Comparison of ENCODE assay signal across 29 cellular contexts in genomic region chr1:214233856-214234634, GRCh38. TPM values are rescaled to one million over a fixed set of nuclear protein-coding genes. Genes with fewer than 3 reads are reported as not detected.
DNase-seq lines count a peak whose midpoint lies in the region; ATAC-seq and TF ChIP-seq lines count a peak whose summit lies in the region.
"Had no signal": no experiment of that assay in that cellular context is flagged by ENCODE, and none has a peak within 500 bp of the region (broad histone marks: within the 10 kb centered on the region; RNA-seq: fewer than 3 reads in every experiment).

No MANE protein-coding gene starts in this region.

- DNase-seq in NCI-H2107 treated with DMSO at 0.1 percent for 48 hours (lab: John Stamatoyannopoulos, UW; ENCODE audit: unreplicated experiment) (peak; percentile 88), NCI-H2107 (lab: John Stamatoyannopoulos, UW) (no peak), Caco-2 (peak in 1 of 2 experiments; percentile 40), NCI-H2081 treated with DMSO at 0.1 percent for 48 hours (lab: John Stamatoyannopoulos, UW) (peak; percentile 96), right cardiac atrium (no peak), right lobe of liver (no peak)
- no peak for DNase-seq in activated T-cell treated with anti-CD3 and anti-CD28 coated beads, Interleukin-2, amount 50 U/mL, for 4 hours
- DNase-seq in effector memory CD8-positive, alpha-beta T cell: no peak
- DNase-seq: activated CD4-positive, alpha-beta T cell treated with anti-CD3 and anti-CD28 coated beads, Interleukin-2, amount 50 U/mL, for 1 hour; activated CD4-positive, CD25-positive, alpha-beta regulatory T cell; activated gamma-delta T cell treated with Interleukin-2 at 50 U/mL for 16 hours; activated naive CD8-positive, alpha-beta T cell treated with anti-CD3 and anti-CD28 coated beads, Interleukin-2, amount 10 ng/mL, durations not matched to agents 7 days and 5 days; activated T-cell treated with anti-CD3 and anti-CD28 coated beads, Interleukin-2, amount 50 U/mL, for 48 hours; CD4-positive, alpha-beta memory T cell; effector CD4-positive, alpha-beta T cell; GOT3; immature natural killer cell; left colon; NCI-H82; nephron progenitor cell; ovary; RPMI8226; small intestine; stimulated activated naive CD4-positive, alpha-beta T cell had no signal

- H3K9me3 Mint-ChIP-seq in Caco-2 (ENCODE audit: unreplicated experiment): no peaks in the 10 kb centered on the region
- H3K9me3 Mint-ChIP-seq in activated T-cell treated with anti-CD3 and anti-CD28 coated beads, Interleukin-2, amount 50 U/mL, for 4 hours: no peaks in the 10 kb centered on the region
- no peaks in the 10 kb centered on the region for H3K9me3 Mint-ChIP-seq in effector memory CD8-positive, alpha-beta T cell
- H3K9me3 Mint-ChIP-seq: activated naive CD8-positive, alpha-beta T cell treated with anti-CD3 and anti-CD28 coated beads, Interleukin-2, amount 10 ng/mL, durations not matched to agents 7 days and 5 days; CD4-positive, alpha-beta memory T cell; immature natural killer cell; memory B cell; nephron progenitor cell had no signal

- H3K36me3 Mint-ChIP-seq in Caco-2 (ENCODE audit: insufficient read depth, unreplicated experiment): no peaks in the 10 kb centered on the region
- no peaks in the 10 kb centered on the region for H3K36me3 Mint-ChIP-seq in activated T-cell treated with anti-CD3 and anti-CD28 coated beads, Interleukin-2, amount 50 U/mL, for 4 hours (ENCODE audit: insufficient read depth)
- H3K36me3 Mint-ChIP-seq in effector memory CD8-positive, alpha-beta T cell (ENCODE audit: insufficient read depth): no peaks in the 10 kb centered on the region
- H3K36me3 Mint-ChIP-seq: activated naive CD8-positive, alpha-beta T cell treated with anti-CD3 and anti-CD28 coated beads, Interleukin-2, amount 10 ng/mL, durations not matched to agents 7 days and 5 days; CD4-positive, alpha-beta memory T cell; immature natural killer cell; memory B cell had no signal

- peak overlapping the region; percentile 17 for H3K4me3 Mint-ChIP-seq in Caco-2 (ENCODE audit: unreplicated experiment)
- no peak overlapping the region for H3K4me3 Mint-ChIP-seq in activated T-cell treated with anti-CD3 and anti-CD28 coated beads, Interleukin-2, amount 50 U/mL, for 4 hours
- H3K4me3 Mint-ChIP-seq in effector memory CD8-positive, alpha-beta T cell: no peak overlapping the region
- H3K4me3 Mint-ChIP-seq: activated naive CD8-positive, alpha-beta T cell treated with anti-CD3 and anti-CD28 coated beads, Interleukin-2, amount 10 ng/mL, durations not matched to agents 7 days and 5 days; CD4-positive, alpha-beta memory T cell; immature natural killer cell; memory B cell; nephron progenitor cell had no signal

- POLR2A ChIA-PET in Caco-2 (lab: Charles Lee): no interaction called here

- H3K36me3 ChIP-seq in Caco-2 (ENCODE audit: control insufficient read depth, insufficient read depth, low read length): no peaks in the 10 kb centered on the region
- no peaks in the 10 kb centered on the region for H3K36me3 ChIP-seq in right lobe of liver
- H3K36me3 ChIP-seq: ascending aorta, ovary, suprapubic skin had no signal

- intact Hi-C loops in Caco-2 (cut with micrococcal nuclease; ENCODE audit: unreplicated experiment) (loop anchor here (1.0 kb wide), 1 partner anchor 18 kb away; no protein-coding TSS in a partner anchor), right cardiac atrium (cut with DNase I) (no loop called here), right lobe of liver (cut with DNase I) (no loop called here)

- H3K4me1 ChIP-seq in Caco-2 (peaks cover 14% of the 10 kb centered on the region), right cardiac atrium (ENCODE audit: control insufficient read depth, insufficient read depth, low read length) (no peaks in the 10 kb centered on the region), right lobe of liver (no peaks in the 10 kb centered on the region)
- H3K4me1 ChIP-seq: A549, ascending aorta, suprapubic skin had no signal

- WGBS in right cardiac atrium: 43% methylated on average over 9 of the region's 9 CpGs
- 70% methylated on average over 9 of the region's 9 CpGs for WGBS in right lobe of liver (ENCODE audit: insufficient coverage, low coverage, low lambda C conversion rate, missing lambda C conversion rate)

- no peaks in the 10 kb centered on the region for H3K27me3 Mint-ChIP-seq in Caco-2 (ENCODE audit: insufficient read depth, unreplicated experiment)
- H3K27me3 Mint-ChIP-seq in activated T-cell treated with anti-CD3 and anti-CD28 coated beads, Interleukin-2, amount 50 U/mL, for 4 hours (ENCODE audit: low read depth): peaks cover 5% of the 10 kb centered on the region
- peaks cover 46 to 66% of the 10 kb centered on the region in 2 donors for H3K27me3 Mint-ChIP-seq in effector memory CD8-positive, alpha-beta T cell

- H3K4me3 ChIP-seq in Caco-2 (ENCODE audit: low read depth, low read length) (no peak overlapping the region), right cardiac atrium (ENCODE audit: low read length) (no peak overlapping the region), right lobe of liver (no peak overlapping the region)
- H3K4me3 ChIP-seq: A549, ascending aorta, ovary, SK-N-MC, suprapubic skin had no signal

- TF ChIP-seq CTCF in Caco-2 (IDR thresholded peaks at IDR 0.05; ENCODE audit: insufficient read depth in 1 of 2, low read depth in 1 of 2, low read length in 1 of 2, severe bottlenecking in 1 of 2, unreplicated experiment in 1 of 2) (no peak), right lobe of liver (IDR thresholded peaks at IDR 0.05) (no peak)

- no peaks in the 10 kb centered on the region for H3K9me3 ChIP-seq in Caco-2
- H3K9me3 ChIP-seq in right cardiac atrium (ENCODE audit: control insufficient read depth, low read length): no peaks in the 10 kb centered on the region
- H3K9me3 ChIP-seq in right lobe of liver: no peaks in the 10 kb centered on the region
- H3K9me3 ChIP-seq: A549, ascending aorta, ovary, suprapubic skin had no signal

- peak overlapping the region; percentile 1 for H3K27ac Mint-ChIP-seq in Caco-2 (ENCODE audit: unreplicated experiment)
- no peak overlapping the region for H3K27ac Mint-ChIP-seq in effector memory CD8-positive, alpha-beta T cell
- H3K27ac Mint-ChIP-seq: activated naive CD8-positive, alpha-beta T cell treated with anti-CD3 and anti-CD28 coated beads, Interleukin-2, amount 10 ng/mL, durations not matched to agents 7 days and 5 days; CD4-positive, alpha-beta memory T cell; immature natural killer cell; memory B cell had no signal

- TF ChIP-seq POLR2A in right lobe of liver (IDR thresholded peaks at IDR 0.05): no peak

- H3K4me1 Mint-ChIP-seq in Caco-2 (ENCODE audit: low read depth, unreplicated experiment): peaks cover 23% of the 10 kb centered on the region
- no peaks in the 10 kb centered on the region for H3K4me1 Mint-ChIP-seq in activated T-cell treated with anti-CD3 and anti-CD28 coated beads, Interleukin-2, amount 50 U/mL, for 4 hours (ENCODE audit: low read depth)
- H3K4me1 Mint-ChIP-seq in effector memory CD8-positive, alpha-beta T cell (ENCODE audit: low read depth in 2 of 2): no peaks in the 10 kb centered on the region
- H3K4me1 Mint-ChIP-seq: activated naive CD8-positive, alpha-beta T cell treated with anti-CD3 and anti-CD28 coated beads, Interleukin-2, amount 10 ng/mL, durations not matched to agents 7 days and 5 days; CD4-positive, alpha-beta memory T cell; immature natural killer cell; memory B cell had no signal

- H3K27me3 ChIP-seq in Caco-2 (replicated peaks; ENCODE audit: control insufficient read depth, insufficient read depth, low read length) (no peaks in the 10 kb centered on the region), right cardiac atrium (ENCODE audit: control insufficient read depth, insufficient read depth) (peaks cover 4% of the 10 kb centered on the region), right lobe of liver (no peaks in the 10 kb centered on the region)
- H3K27me3 ChIP-seq: ascending aorta, ovary had no signal

- ATAC-seq in right cardiac atrium: peak; percentile 56 to 77
- no peak for ATAC-seq in activated T-cell treated with anti-CD3 and anti-CD28 coated beads, Interleukin-2, amount 50 U/mL, for 4 hours
- no peak for ATAC-seq in effector memory CD8-positive, alpha-beta T cell (replicated peaks)
- no peak for ATAC-seq in right lobe of liver
- ATAC-seq: A549, left colon had no signal

- H3K27ac ChIP-seq in right cardiac atrium (ENCODE audit: low read length) (no peak overlapping the region), right lobe of liver (no peak overlapping the region)
- H3K27ac ChIP-seq: A549, ascending aorta, ovary, SK-N-MC, suprapubic skin had no signal

- CTCF ChIA-PET in Caco-2 (lab: Charles Lee): no interaction called here

- no TSS peak for BruUV-seq in Caco-2 (replicated peaks; lab: Mats Ljungman, UMichigan)

RNA-seq across cellular contexts. Expression of gene SMYD2, which starts 46.9 kb away (rescaled TPM):
- total RNA-seq in Caco-2 (2022) (161 and 182 TPM in 2 replicates), right cardiac atrium (10 to 100 TPM in 3 of 4 donors, 1 to 10 TPM in 1; 8.8 to 26.5 (median 17.6) TPM), right lobe of liver (10 to 100 TPM; 14.5 to 45.2 (median 24.1) TPM)
- polyA plus RNA-seq in right cardiac atrium: 34.6 TPM
- total RNA-seq in activated T-cell treated with anti-CD3 and anti-CD28 coated beads, Interleukin-2, amount 50 U/mL, for 4 hours: 10 to 100 TPM; 15.6 to 21.9 (median 18.4) TPM

Comparison
In these comparisons a context has a peak if more than half of its experiments do, and no peak if none do; other contexts are left out.
1. DNase-seq: peak in NCI-H2107 treated with DMSO at 0.1 percent for 48 hours (single experiment) and NCI-H2081 treated with DMSO at 0.1 percent for 48 hours (single experiment); none in NCI-H2107 (single experiment), right cardiac atrium (0 of 3), activated T-cell treated with anti-CD3 and anti-CD28 coated beads, Interleukin-2, amount 50 U/mL, for 4 hours (single experiment), effector memory CD8-positive, alpha-beta T cell (0 of 3) and right lobe of liver (0 of 3).
2. ATAC-seq: peak in right cardiac atrium (2 of 2); none in activated T-cell treated with anti-CD3 and anti-CD28 coated beads, Interleukin-2, amount 50 U/mL, for 4 hours (0 of 2), effector memory CD8-positive, alpha-beta T cell (single experiment) and right lobe of liver (0 of 4).